20 cellular contexts compared by ENCODE assay signal in the genomic region with DNA sequence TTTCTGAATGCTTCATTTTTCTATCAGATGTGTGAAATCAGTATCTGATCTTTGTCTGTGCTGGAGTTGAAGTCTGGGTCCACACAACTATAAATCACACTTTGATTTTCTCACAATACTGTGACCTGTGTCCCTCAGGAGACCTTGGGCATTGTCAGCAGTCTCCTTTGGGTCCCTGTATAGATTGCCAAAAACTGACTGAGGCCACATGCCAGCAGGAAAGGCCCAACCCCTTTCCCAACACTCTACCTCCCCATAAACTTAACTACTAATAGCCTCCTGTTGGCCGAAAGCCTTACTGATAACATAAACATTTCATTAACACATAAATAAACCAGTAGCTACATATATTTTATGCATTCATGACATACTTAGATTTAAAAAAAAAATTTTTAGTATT.
A peak's percentile ranks its signal among the peaks of the same experiment; 100 is the strongest.
DNase-seq lines count a peak whose midpoint lies in the region; ATAC-seq and TF ChIP-seq lines count a peak whose summit lies in the region.
"Had no signal": no experiment of that assay in that cellular context is flagged by ENCODE, and none has a peak within 500 bp of the region (broad histone marks: within the 10 kb centered on the region; RNA-seq: fewer than 3 reads in every experiment).

No MANE protein-coding gene starts in this region.

- H3K9ac ChIP-seq in IMR-90 (ENCODE audit: low read depth, low read length) = no peak overlapping the region
- H3K9ac ChIP-seq: BLaER1 had no signal

- H3K4me1 ChIP-seq in CD4-positive, CD25-positive, alpha-beta regulatory T cell (ENCODE audit: control insufficient read depth, insufficient read depth, low read length, poor library complexity, severe bottlenecking) = peaks cover 5% of the 10 kb centered on the region
- peaks cover 5% of the 10 kb centered on the region; the same call in 1 of the 2 replicates for H3K4me1 ChIP-seq in IMR-90 (ENCODE audit: control insufficient read depth, insufficient read depth, low read length)
- H3K4me1 ChIP-seq: BE2C, Caco-2 had no signal

- H2AK9ac ChIP-seq in IMR-90 (replicated peaks; ENCODE audit: low read depth, low read length, poor library complexity) = no peak overlapping the region

- DNase-seq in Right ventricle myocardium superior (no peak), cardiac septum (ENCODE audit: low spot score) (no peak), IMR-90 (peak; percentile 15), fibroblast of villous mesenchyme (ENCODE audit: low read depth) (peak; percentile 45), erythroblast (lab: John Stamatoyannopoulos, UW) (no peak), coronary artery (ENCODE audit: low spot score) (no peak), UCSD-AML1 (lab: John Stamatoyannopoulos, UW; ENCODE audit: unreplicated experiment) (no peak)
- no peak for DNase-seq in CD4-positive, CD25-positive, alpha-beta regulatory T cell
- DNase-seq: 8988T; ACHN; BE2C; C1 segment of cervical spinal cord; Caco-2; Calu3; CD4-positive, alpha-beta T cell; CD8-positive, alpha-beta T cell; DMS79 treated with DMSO at 0.1 percent for 48 hours; GF-D8 had no signal

- intact Hi-C loops in Right ventricle myocardium superior (cut with DNase I) (no loop called here), cardiac septum (cut with DNase I) (no loop called here), IMR-90 (cut with micrococcal nuclease) (no loop called here)

- CTCF ChIA-PET in IMR-90 (lab: Yijun Ruan, JAX) = interaction anchor here (0.6 kb wide), 1 partner anchor 108 kb away, joined by 3 read pairs; no protein-coding TSS in a partner anchor

- H2AFZ ChIP-seq in IMR-90 (replicated peaks; ENCODE audit: low read length, poor library complexity) = no peak overlapping the region

- H3K27ac ChIP-seq in CD4-positive, CD25-positive, alpha-beta regulatory T cell (ENCODE audit: insufficient read depth, low read length, poor library complexity, severe bottlenecking) = no peak overlapping the region
- H3K27ac ChIP-seq in IMR-90 (ENCODE audit: insufficient read depth, low read length) = no peak overlapping the region
- no peak overlapping the region for H3K27ac ChIP-seq in coronary artery
- H3K27ac ChIP-seq: BLaER1 had no signal

- POLR2A ChIA-PET in IMR-90 (lab: Charles Lee; ENCODE audit: unreplicated experiment) = no interaction called here

- dilution Hi-C loops in IMR-90 (cut with HindIII; ENCODE audit: low sequenced_read_pairs, unreplicated experiment) = loop anchor here (25.0 kb wide), 1 partner anchor 169 kb away; no protein-coding TSS in a partner anchor

- WGBS in IMR-90 (ENCODE audit: extremely low coverage in 2 of 2, insufficient read length in 1 of 2), 2 experiments = no CpG with 5 or more reads among the region's 1 CpG

- H3K27me3 Mint-ChIP-seq in CD4-positive, CD25-positive, alpha-beta regulatory T cell = no peaks in the 10 kb centered on the region
- H3K27me3 Mint-ChIP-seq: CD4-positive, alpha-beta T cell had no signal

- ATAC-seq in Right ventricle myocardium superior (ENCODE audit: poor library complexity) (peak; percentile 66), IMR-90 (ENCODE audit: low read depth) (no peak; the same call in 1 of the 2 replicates)
- no peak for ATAC-seq in CD4-positive, CD25-positive, alpha-beta regulatory T cell (ENCODE audit: low read depth in 2 of 2)
- ATAC-seq: CD8-positive, alpha-beta T cell had no signal

- H2BK20ac ChIP-seq in IMR-90 (ENCODE audit: low read depth, low read length) = no peak overlapping the region

- no peaks in the 10 kb centered on the region for H3K79me1 ChIP-seq in IMR-90 (ENCODE audit: low read depth in 1 of 2, low read length in 2 of 2)

- TF ChIP-seq CTCF in IMR-90 (conservative IDR thresholded peaks at IDR 0.05; ENCODE audit: low read depth, low read length) (no peak), fibroblast of villous mesenchyme (IDR thresholded peaks at IDR 0.05; ENCODE audit: insufficient read depth, low read depth, low read length) (no peak), coronary artery (IDR thresholded peaks at IDR 0.05) (no peak)

- H3K36me3 Mint-ChIP-seq in CD4-positive, CD25-positive, alpha-beta regulatory T cell = peaks cover 8% of the 10 kb centered on the region
- H3K36me3 Mint-ChIP-seq: CD14-positive monocyte; CD8-positive, alpha-beta T cell had no signal

- H4K20me1 ChIP-seq in IMR-90 (ENCODE audit: insufficient read depth, low read length) = no peaks in the 10 kb centered on the region
- H4K20me1 ChIP-seq: BLaER1 had no signal

- TF ChIP-seq RAD21 in IMR-90 (IDR thresholded peaks at IDR 0.05; ENCODE audit: low read length) = no peak

- H4K5ac ChIP-seq in IMR-90 (ENCODE audit: low read depth, low read length) = no peak overlapping the region

- peaks cover 0 to 5% (median 0%) of the 10 kb centered on the region in 7 donors for H3K9me3 Mint-ChIP-seq in CD4-positive, CD25-positive, alpha-beta regulatory T cell

- no peak overlapping the region for H4K8ac ChIP-seq in IMR-90 (ENCODE audit: low read depth in 2 of 2, low read length in 2 of 2)

- no peak overlapping the region for H2BK5ac ChIP-seq in IMR-90 (ENCODE audit: low read depth, low read length, poor library complexity, severe bottlenecking)

- H3K23ac ChIP-seq in IMR-90 (ENCODE audit: low read depth, low read length) = no peak overlapping the region

- no peak overlapping the region for H4K91ac ChIP-seq in IMR-90 (ENCODE audit: insufficient read depth, low read depth, low read length)

- H3K18ac ChIP-seq in IMR-90 (ENCODE audit: low read depth, low read length) = no peak overlapping the region

- TF ChIP-seq POLR2A in IMR-90 (IDR thresholded peaks at IDR 0.05; ENCODE audit: low read depth, low read length) (no peak), erythroblast (IDR thresholded peaks at IDR 0.05; ENCODE audit: low read length) (no peak)

- no peak overlapping the region for H2AK5ac ChIP-seq in IMR-90 (ENCODE audit: low read depth, low read length)

- peak overlapping the region in 2 of 3 donors; percentile 52 to 67 for H3K27ac Mint-ChIP-seq in CD4-positive, CD25-positive, alpha-beta regulatory T cell
- H3K27ac Mint-ChIP-seq: CD14-positive monocyte; CD4-positive, alpha-beta T cell; CD8-positive, alpha-beta T cell had no signal

- no peak overlapping the region for H3K4me3 Mint-ChIP-seq in CD4-positive, CD25-positive, alpha-beta regulatory T cell
- H3K4me3 Mint-ChIP-seq: CD14-positive monocyte; CD4-positive, alpha-beta T cell; CD8-positive, alpha-beta T cell had no signal

- no peaks in the 10 kb centered on the region for H3K27me3 ChIP-seq in CD4-positive, CD25-positive, alpha-beta regulatory T cell (ENCODE audit: control insufficient read depth, insufficient read depth, low read length)
- H3K27me3 ChIP-seq in IMR-90 (ENCODE audit: control insufficient read depth, insufficient read depth, low read length) = peaks cover 5% of the 10 kb centered on the region
- H3K27me3 ChIP-seq: BE2C, BLaER1 had no signal

- H3K56ac ChIP-seq in IMR-90 (ENCODE audit: extremely low read depth, insufficient read depth, low read length) = no peak overlapping the region

- no peak overlapping the region for H3K4me2 ChIP-seq in IMR-90 (ENCODE audit: low read depth, low read length)
- H3K4me2 ChIP-seq: BLaER1 had no signal

- in situ Hi-C loops in IMR-90 (cut with MboI; ENCODE audit: low sequenced_read_pairs) = no loop called here

- H3K4me3 ChIP-seq in CD4-positive, CD25-positive, alpha-beta regulatory T cell (ENCODE audit: low read depth, low read length) = no peak overlapping the region
- no peak overlapping the region for H3K4me3 ChIP-seq in IMR-90 (ENCODE audit: insufficient read depth, low read depth, low read length)
- no peak overlapping the region for H3K4me3 ChIP-seq in fibroblast of villous mesenchyme (ENCODE audit: low read depth, low read length)
- H3K4me3 ChIP-seq in coronary artery = no peak overlapping the region
- H3K4me3 ChIP-seq: BLaER1 had no signal

- H3K9me3 ChIP-seq in CD4-positive, CD25-positive, alpha-beta regulatory T cell (ENCODE audit: control insufficient read depth in 2 of 2, low read length in 2 of 2) = peaks cover 0 to 5% of the 10 kb centered on the region in 2 experiments
- no peaks in the 10 kb centered on the region for H3K9me3 ChIP-seq in IMR-90 (ENCODE audit: control insufficient read depth, insufficient read depth, low read length)
- H3K9me3 ChIP-seq: BE2C, Caco-2 had no signal

- H2BK15ac ChIP-seq in IMR-90 (ENCODE audit: low read depth, low read length) = no peak overlapping the region

- peaks cover 18 to 38% (median 20%) of the 10 kb centered on the region in 4 donors for H3K4me1 Mint-ChIP-seq in CD4-positive, CD25-positive, alpha-beta regulatory T cell

- no peaks in the 10 kb centered on the region for H3K36me3 ChIP-seq in CD4-positive, CD25-positive, alpha-beta regulatory T cell (ENCODE audit: control insufficient read depth, insufficient read depth, low read length)
- H3K36me3 ChIP-seq in IMR-90 (ENCODE audit: control insufficient read depth, insufficient read depth, low read length) = no peaks in the 10 kb centered on the region
- H3K36me3 ChIP-seq: BE2C, BLaER1 had no signal

- H3K14ac ChIP-seq in IMR-90 (replicated peaks; ENCODE audit: low read depth, low read length) = no peak overlapping the region

- no TSS peak for BruUV-seq in IMR-90 (replicated peaks; lab: Mats Ljungman, UMichigan)

- peaks cover 4% of the 10 kb centered on the region; the same call in 1 of the 2 replicates for H3K9me1 ChIP-seq in IMR-90 (ENCODE audit: insufficient read depth, low read length)

- H3K4ac ChIP-seq in IMR-90 (ENCODE audit: low read depth, low read length) = no peak overlapping the region

- H2BK120ac ChIP-seq in IMR-90 (ENCODE audit: low read depth, low read length) = no peak overlapping the region

TF ChIP-seq in IMR-90, 13 proteins besides CTCF, POLR2A, EP300 and RAD21 (continues in another document):
- TF ChIP-seq SMC3 (IDR thresholded peaks at IDR 0.05; ENCODE audit: low read depth, low read length) = no peak
- TF ChIP-seq CEBPB (IDR thresholded peaks at IDR 0.05; ENCODE audit: low read depth, low read length) = no peak
- no peak for TF ChIP-seq BHLHE40 (IDR thresholded peaks at IDR 0.05; ENCODE audit: low read depth, low read length)
- TF ChIP-seq, protein P1, sequence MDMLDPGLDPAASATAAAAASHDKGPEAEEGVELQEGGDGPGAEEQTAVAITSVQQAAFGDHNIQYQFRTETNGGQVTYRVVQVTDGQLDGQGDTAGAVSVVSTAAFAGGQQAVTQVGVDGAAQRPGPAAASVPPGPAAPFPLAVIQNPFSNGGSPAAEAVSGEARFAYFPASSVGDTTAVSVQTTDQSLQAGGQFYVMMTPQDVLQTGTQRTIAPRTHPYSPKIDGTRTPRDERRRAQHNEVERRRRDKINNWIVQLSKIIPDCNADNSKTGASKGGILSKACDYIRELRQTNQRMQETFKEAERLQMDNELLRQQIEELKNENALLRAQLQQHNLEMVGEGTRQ (IDR thresholded peaks at IDR 0.05; ENCODE audit: low read depth, low read length) = no peak
- TF ChIP-seq, protein P2, sequence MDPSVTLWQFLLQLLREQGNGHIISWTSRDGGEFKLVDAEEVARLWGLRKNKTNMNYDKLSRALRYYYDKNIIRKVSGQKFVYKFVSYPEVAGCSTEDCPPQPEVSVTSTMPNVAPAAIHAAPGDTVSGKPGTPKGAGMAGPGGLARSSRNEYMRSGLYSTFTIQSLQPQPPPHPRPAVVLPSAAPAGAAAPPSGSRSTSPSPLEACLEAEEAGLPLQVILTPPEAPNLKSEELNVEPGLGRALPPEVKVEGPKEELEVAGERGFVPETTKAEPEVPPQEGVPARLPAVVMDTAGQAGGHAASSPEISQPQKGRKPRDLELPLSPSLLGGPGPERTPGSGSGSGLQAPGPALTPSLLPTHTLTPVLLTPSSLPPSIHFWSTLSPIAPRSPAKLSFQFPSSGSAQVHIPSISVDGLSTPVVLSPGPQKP (IDR thresholded peaks at IDR 0.05; ENCODE audit: borderline replicate concordance, low read depth, low read length) = no peak

Comparison
In these comparisons a context has a peak if more than half of its experiments do, and no peak if none do; other contexts are left out.
1. DNase-seq: peak in IMR-90 (single experiment) and fibroblast of villous mesenchyme (single experiment); none in Right ventricle myocardium superior (single experiment), cardiac septum (single experiment), CD4-positive, CD25-positive, alpha-beta regulatory T cell (0 of 3), erythroblast (0 of 2), coronary artery (single experiment) and UCSD-AML1 (single experiment).